In genomic region chr19:19445288-19445687, GRCh38 we compare ENCODE assay signal across 9 cellular contexts. TPM values are rescaled to one million over a fixed set of nuclear protein-coding genes. Genes with fewer than 3 reads are reported as not detected.
A peak's percentile ranks its signal among the peaks of the same experiment; 100 is the strongest.
DNase-seq lines count a peak whose midpoint lies in the region; ATAC-seq and TF ChIP-seq lines count a peak whose summit lies in the region.
"Had no signal": no experiment of that assay in that cellular context is flagged by ENCODE, and none has a peak within 500 bp of the region (broad histone marks: within the 10 kb centered on the region; RNA-seq: fewer than 3 reads in every experiment).

No MANE protein-coding gene starts in this region.

- peak overlapping the region in 6 of 8 donors; percentile 7 to 84 (median 52) for H3K4me3 Mint-ChIP-seq in CD4-positive, alpha-beta memory T cell
- H3K4me3 Mint-ChIP-seq in brain = no peak overlapping the region
- H3K4me3 Mint-ChIP-seq in neural crest cell = no peak overlapping the region

- CTCF ChIA-PET in CD4-positive, alpha-beta memory T cell (lab: Charles Lee; ENCODE audit: partially characterized antibody) = no interaction called here
- CTCF ChIA-PET in HEK293T (lab: Yijun Ruan, JAX) = no interaction called here

- no peak for TF ChIP-seq CTCF in brain (conservative IDR thresholded peaks at IDR 0.05)
- TF ChIP-seq CTCF in neural crest cell (conservative IDR thresholded peaks at IDR 0.05) = no peak

- H3K27me3 ChIP-seq in CD4-positive, alpha-beta memory T cell (ENCODE audit: insufficient read depth, low read length) = no peaks in the 10 kb centered on the region
- H3K27me3 ChIP-seq in Karpas-422 (ENCODE audit: low read length) = no peaks in the 10 kb centered on the region

- ATAC-seq in GM21825 (IDR thresholded peaks at IDR 0.05; ENCODE audit: unreplicated experiment) = no peak

- H3K4me1 Mint-ChIP-seq in CD4-positive, alpha-beta memory T cell = peaks cover 47 to 82% (median 66%) of the 10 kb centered on the region in 4 donors
- H3K4me1 Mint-ChIP-seq in brain = peaks cover 44% of the 10 kb centered on the region
- peaks cover 17% of the 10 kb centered on the region for H3K4me1 Mint-ChIP-seq in neural crest cell

- POLR2A ChIA-PET in CD4-positive, alpha-beta memory T cell (lab: Charles Lee; ENCODE audit: partially characterized antibody) = interaction anchor here (1.6 to 3.0 kb wide), 2 partner anchors 15 to 81 kb away, joined by 4 to 21 read pairs; no protein-coding TSS in a partner anchor
- POLR2A ChIA-PET in HEK293T (lab: Yijun Ruan, JAX) = no interaction called here

- peaks cover 66% of the 10 kb centered on the region for H3K4me1 ChIP-seq in CD4-positive, alpha-beta memory T cell (ENCODE audit: insufficient read depth, low read length)
- peaks cover 49% of the 10 kb centered on the region for H3K4me1 ChIP-seq in Karpas-422 (ENCODE audit: low read length)

- no peaks in the 10 kb centered on the region for H3K36me3 ChIP-seq in CD4-positive, alpha-beta memory T cell (ENCODE audit: insufficient read depth, low read length)
- H3K36me3 ChIP-seq in Karpas-422 (ENCODE audit: insufficient read depth, low read length) = 0 out of 2 replicates have a peak, but pooled peaks cover 3% of the 10 kb centered on the region

- H3K4me2 ChIP-seq in Karpas-422 (ENCODE audit: low read depth, low read length, poor library complexity, severe bottlenecking) = peak overlapping the region; percentile 65

- intact Hi-C loops in CD4-positive, alpha-beta memory T cell (cut with micrococcal nuclease) = loop anchor here (5.0 kb wide), 1 partner anchor 42 kb away; no protein-coding TSS in a partner anchor

- no peak overlapping the region for H3K4me3 ChIP-seq in CD4-positive, alpha-beta memory T cell (ENCODE audit: low read length in 2 of 2)
- peak overlapping the region; percentile 28; the same call in 1 of the 2 replicates for H3K4me3 ChIP-seq in Karpas-422 (ENCODE audit: low read length)

- no peak overlapping the region for H2AFZ ChIP-seq in Karpas-422 (ENCODE audit: low read length)

- peak overlapping the region; percentile 44 for H3K27ac ChIP-seq in CD4-positive, alpha-beta memory T cell (ENCODE audit: low read depth, low read length)
- H3K27ac ChIP-seq in Karpas-422 (ENCODE audit: low read length) = peak overlapping the region; percentile 75

- no peaks in the 10 kb centered on the region for H3K27me3 Mint-ChIP-seq in CD4-positive, alpha-beta memory T cell
- no peaks in the 10 kb centered on the region for H3K27me3 Mint-ChIP-seq in brain
- no peaks in the 10 kb centered on the region for H3K27me3 Mint-ChIP-seq in neural crest cell (ENCODE audit: low read depth)

- H3K36me3 Mint-ChIP-seq in CD4-positive, alpha-beta memory T cell = peaks cover 3 to 6% of the 10 kb centered on the region in 2 donors
- H3K36me3 Mint-ChIP-seq in brain = peaks cover 7% of the 10 kb centered on the region
- H3K36me3 Mint-ChIP-seq in neural crest cell (ENCODE audit: low read depth) = no peaks in the 10 kb centered on the region

- H3K79me2 ChIP-seq in Karpas-422 (ENCODE audit: low read length) = peaks cover 98% of the 10 kb centered on the region

- no peaks in the 10 kb centered on the region for H3K9me3 Mint-ChIP-seq in CD4-positive, alpha-beta memory T cell
- H3K9me3 Mint-ChIP-seq in brain = no peaks in the 10 kb centered on the region
- no peaks in the 10 kb centered on the region for H3K9me3 Mint-ChIP-seq in neural crest cell

- no peaks in the 10 kb centered on the region for H3K9me3 ChIP-seq in CD4-positive, alpha-beta memory T cell (ENCODE audit: control insufficient read depth in 1 of 2, low read length in 2 of 2)
- H3K9me3 ChIP-seq in Karpas-422 (ENCODE audit: low read length) = no peaks in the 10 kb centered on the region

- H3K27ac Mint-ChIP-seq in CD4-positive, alpha-beta memory T cell = peak overlapping the region; percentile 79 to 96 (median 91)
- H3K27ac Mint-ChIP-seq in brain (peak overlapping the region in 3 of 5 experiments; percentile 49 to 75 (median 70)), neural crest cell (ENCODE audit: unreplicated experiment) (peak overlapping the region; percentile 57)

- H4K20me1 ChIP-seq in Karpas-422 (ENCODE audit: insufficient read depth, low read depth, low read length) = peaks cover 67% of the 10 kb centered on the region

- H3K9me2 ChIP-seq in Karpas-422 (replicated peaks; ENCODE audit: insufficient read depth, low read length) = no peaks in the 10 kb centered on the region

- DNase-seq in CD4-positive, alpha-beta memory T cell = no peak
- DNase-seq in Karpas-422 (no peak), neural crest cell (ENCODE audit: low read depth, low spot score) (no peak), HEK293T (ENCODE audit: extremely low spot score) (no peak), OCI-M1 (lab: John Stamatoyannopoulos, UW) (no peak), SHP77 treated with DMSO at 0.1 percent for 48 hours (lab: John Stamatoyannopoulos, UW) (no peak)
- DNase-seq: NCI-H345 had no signal

- peak overlapping the region; percentile 17; the same call in 1 of the 2 replicates for H3K9ac ChIP-seq in Karpas-422 (ENCODE audit: low read length)

TF ChIP-seq in HEK293T, 16 proteins besides CTCF, POLR2A, EP300 and RAD21:
- TF ChIP-seq ZNF384 (IDR thresholded peaks at IDR 0.05) = no peak
- no peak for TF ChIP-seq SP1 (IDR thresholded peaks at IDR 0.05)
- TF ChIP-seq ELF4 (IDR thresholded peaks at IDR 0.05) = no peak
- no peak for TF ChIP-seq L3MBTL2 (conservative IDR thresholded peaks at IDR 0.05)
- no peak for TF ChIP-seq NFRKB (IDR thresholded peaks at IDR 0.05)
- no peak for TF ChIP-seq FOXM1 (IDR thresholded peaks at IDR 0.05; ENCODE audit: borderline replicate concordance)
- TF ChIP-seq TARDBP (IDR thresholded peaks at IDR 0.05) = no peak
- no peak for TF ChIP-seq FOXK2 (IDR thresholded peaks at IDR 0.05)
- TF ChIP-seq ARNT (IDR thresholded peaks at IDR 0.05) = no peak
- TF ChIP-seq FOXA1 (IDR thresholded peaks at IDR 0.05) = no peak
- no peak for TF ChIP-seq CTBP1 (IDR thresholded peaks at IDR 0.05; ENCODE audit: borderline replicate concordance)

RNA-seq across cellular contexts. Expression of gene GATAD2A, which starts 39.8 kb away (rescaled TPM):
- 100 to 1,000 TPM; 101 to 108 TPM for total RNA-seq in CD4-positive, alpha-beta memory T cell
- polyA plus RNA-seq in CD4-positive, alpha-beta memory T cell = 10 to 100 TPM in 1 of 2 donors, 1 to 10 TPM in 1; 3.8 to 30.6 TPM
- 38.4 and 63.4 TPM in 2 replicates for total RNA-seq in Karpas-422 (2014; rRNA removed; shearing (Covaris generic); ENCODE audit: low replicate concordance)
- polyA plus RNA-seq in brain (ENCODE audit: insufficient read depth, low read depth, low replicate concordance) = 40.0 TPM
- 150 and 158 TPM in 2 replicates for total RNA-seq in neural crest cell

Comparison
In these comparisons a context has a peak if more than half of its experiments do, and no peak if none do; other contexts are left out.
1. H3K4me3 Mint-ChIP-seq: peak in CD4-positive, alpha-beta memory T cell (6 of 8); none in brain (0 of 5) and neural crest cell (single experiment).
2. Peak in every context shown above with its lines, with median percentiles within 50 percentile points of each other: H3K27ac Mint-ChIP-seq.